ENCODE assay signal across 14 cellular contexts in the genomic region with DNA sequence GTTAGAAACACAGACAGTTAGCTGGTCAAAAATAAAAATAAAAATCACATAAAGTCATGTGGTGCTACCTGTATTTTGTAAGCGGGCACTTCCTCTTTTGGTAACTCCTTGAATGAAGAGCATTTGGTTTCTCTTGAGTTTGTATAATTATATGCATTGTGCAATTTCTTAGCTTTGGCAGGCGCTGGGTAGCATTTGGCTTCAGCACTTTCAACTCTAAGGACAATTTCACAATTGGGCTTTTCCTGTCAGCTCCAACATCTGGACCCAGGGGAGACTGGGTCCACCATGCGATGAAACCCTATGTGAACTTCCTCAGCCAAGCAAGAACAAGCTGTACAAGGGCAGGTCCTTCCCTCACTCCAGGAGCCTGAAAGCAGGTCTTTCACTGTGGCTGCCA.
DNase-seq lines count a peak whose midpoint lies in the region; ATAC-seq lines count a peak whose summit lies in the region.
"Had no signal": no experiment of that assay in that cellular context is flagged by ENCODE, and none has a peak within 500 bp of the region (broad histone marks: within the 10 kb centered on the region; RNA-seq: fewer than 3 reads in every experiment).

No MANE protein-coding gene starts in this region.

- intact Hi-C loops in Right ventricle myocardium superior (cut with DNase I), result no loop called here

- ATAC-seq in Right ventricle myocardium superior (ENCODE audit: poor library complexity) (peak; percentile 90), GM21367 (IDR thresholded peaks at IDR 0.05; ENCODE audit: unreplicated experiment) (no peak)
- ATAC-seq: naive thymus-derived CD4-positive, alpha-beta T cell; SK-N-SH treated with all-trans-retinoic acid at 6 μM for 48 hours had no signal

- DNase-seq in AML-193 (lab: John Stamatoyannopoulos, UW), result peak; percentile 20 to 23
- peak; percentile 41 for DNase-seq in OCI-M1 (lab: John Stamatoyannopoulos, UW)
- DNase-seq in Right ventricle myocardium superior, result peak; percentile 72
- DNase-seq in renal cortical epithelial cell (ENCODE audit: low read depth), result peak; percentile 34
- no peak for DNase-seq in NCI-H1417 (lab: John Stamatoyannopoulos, UW)
- DNase-seq in NCI-H510A treated with DMSO at 0.1 percent for 48 hours (lab: John Stamatoyannopoulos, UW), result no peak
- DNase-seq in NCI-H345 (lab: John Stamatoyannopoulos, UW), result no peak
- DNase-seq: activated CD4-positive, alpha-beta T cell treated with anti-CD3 and anti-CD28 coated beads for 1 hour; activated T-cell treated with anti-CD3 and anti-CD28 coated beads, Interleukin-2, amount 50 U/mL, for 48 hours; DND-41; naive thymus-derived CD4-positive, alpha-beta T cell; NCI-H82 had no signal

Comparison
In these comparisons a context has a peak if more than half of its experiments do, and no peak if none do; other contexts are left out.
1. DNase-seq: peak in AML-193 (2 of 2), OCI-M1 (single experiment), Right ventricle myocardium superior (single experiment) and renal cortical epithelial cell (single experiment); none in NCI-H1417 (0 of 3), NCI-H510A treated with DMSO at 0.1 percent for 48 hours (single experiment) and NCI-H345 (single experiment).